ENCODE assay signal across 26 cellular contexts in the genomic region with DNA sequence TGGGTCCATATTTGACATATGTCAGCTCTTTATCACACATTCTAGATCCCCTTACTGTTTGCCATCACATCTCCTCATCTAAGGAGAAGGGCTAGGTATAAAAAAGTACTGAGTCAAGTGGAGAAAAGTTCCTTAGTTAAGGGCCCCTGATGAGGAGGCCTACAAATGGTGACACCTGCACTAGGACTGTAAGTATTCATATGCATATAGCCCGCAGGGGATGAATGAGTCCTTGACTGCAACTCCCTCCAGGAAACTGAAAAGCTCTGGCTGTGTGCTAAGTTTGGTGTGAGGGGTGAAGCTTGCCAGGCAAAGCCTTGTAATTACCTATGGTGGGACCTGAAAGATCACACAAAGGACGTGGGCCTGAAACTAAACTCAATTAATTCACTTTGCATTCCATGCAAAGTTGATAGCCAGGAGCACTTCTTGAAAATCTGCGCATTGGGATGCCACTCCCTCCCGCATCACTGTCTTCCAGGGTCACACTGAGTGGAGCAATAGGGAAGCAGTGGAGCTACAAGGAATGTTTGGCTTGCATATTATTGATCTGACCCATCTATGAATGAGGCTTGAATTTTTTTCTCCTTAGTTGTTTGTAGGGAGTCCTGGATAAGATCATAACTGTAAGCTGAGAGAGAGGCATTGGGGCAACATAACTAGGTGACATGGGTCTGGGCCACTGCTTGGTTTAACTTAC. TPM values are rescaled to one million over a fixed set of nuclear protein-coding genes. Genes with fewer than 3 reads are reported as not detected.
DNase-seq lines count a peak whose midpoint lies in the region; ATAC-seq and TF ChIP-seq lines count a peak whose summit lies in the region.
"Had no signal": no experiment of that assay in that cellular context is flagged by ENCODE, and none has a peak within 500 bp of the region (broad histone marks: within the 10 kb centered on the region; RNA-seq: fewer than 3 reads in every experiment).

No MANE protein-coding gene starts in this region.

- WGBS in mesendoderm (ENCODE audit: extremely low coverage, insufficient coverage, low lambda C conversion rate), result no CpG with 5 or more reads among the region's 4 CpGs

- H4K5ac ChIP-seq in mesendoderm (ENCODE audit: low read length), result no peak overlapping the region

- no peak overlapping the region for H3K56ac ChIP-seq in mesendoderm (ENCODE audit: low read length)

- no peak overlapping the region for H3K18ac ChIP-seq in mesendoderm (ENCODE audit: low read length)

- intact Hi-C loops in left ventricle myocardium inferior (cut with micrococcal nuclease), result no loop called here

- no peak for ATAC-seq in GM18505 (IDR thresholded peaks at IDR 0.05; ENCODE audit: unreplicated experiment)
- ATAC-seq in activated CD8-positive, alpha-beta memory T cell treated with anti-CD3 and anti-CD28 coated beads, Interleukin-2, amount 10 ng/mL, durations not matched to agents 7 days and 5 days, result no peak

- H3K27me3 Mint-ChIP-seq in activated CD8-positive, alpha-beta memory T cell treated with anti-CD3 and anti-CD28 coated beads, Interleukin-2, amount 10 ng/mL, durations not matched to agents 7 days and 5 days, result peaks cover 9% of the 10 kb centered on the region

- H3K79me1 ChIP-seq in mesendoderm (ENCODE audit: low read length), result no peaks in the 10 kb centered on the region

- no peak overlapping the region for H2AK5ac ChIP-seq in mesendoderm (ENCODE audit: low read length)

- H4K8ac ChIP-seq in mesendoderm (ENCODE audit: low read depth, low read length), result no peak overlapping the region

- H3K4me3 ChIP-seq in NT2/D1 (ENCODE audit: insufficient read length, low read depth) (no peak overlapping the region), mesendoderm (ENCODE audit: low read length) (no peak overlapping the region), left ventricle myocardium inferior (no peak overlapping the region)
- H3K4me3 ChIP-seq: Peyer's patch had no signal

- H3K4ac ChIP-seq in mesendoderm (ENCODE audit: low read depth, low read length), result no peak overlapping the region

- TF ChIP-seq CTCF in left ventricle myocardium inferior (IDR thresholded peaks at IDR 0.05; ENCODE audit: borderline replicate concordance), result no peak

- no peak overlapping the region for H2BK120ac ChIP-seq in mesendoderm (ENCODE audit: low read depth, low read length)

- TF ChIP-seq POLR2A in GM18505 (IDR thresholded peaks at IDR 0.05; ENCODE audit: borderline replicate concordance, extremely low read depth, insufficient read depth, insufficient read length), result no peak

- H3K9me3 ChIP-seq in NT2/D1 (ENCODE audit: insufficient read depth, low read length) (peaks cover 11% of the 10 kb centered on the region; the same call in 1 of the 2 replicates), left ventricle myocardium inferior (replicated peaks) (no peaks in the 10 kb centered on the region)
- H3K9me3 ChIP-seq: Peyer's patch had no signal

- no peaks in the 10 kb centered on the region for H3K9me3 Mint-ChIP-seq in activated CD8-positive, alpha-beta memory T cell treated with anti-CD3 and anti-CD28 coated beads, Interleukin-2, amount 10 ng/mL, durations not matched to agents 7 days and 5 days (ENCODE audit: low read depth)
- H3K9me3 Mint-ChIP-seq: CD4-positive, CD25-positive, alpha-beta regulatory T cell had no signal

- no peak overlapping the region for H3K23ac ChIP-seq in mesendoderm (ENCODE audit: low read length)

- H2BK5ac ChIP-seq in mesendoderm (ENCODE audit: low read length), result no peak overlapping the region

- no peaks in the 10 kb centered on the region for H3K79me2 ChIP-seq in mesendoderm (ENCODE audit: control insufficient read depth, insufficient read depth, low read length)

- no peak overlapping the region for H2BK15ac ChIP-seq in mesendoderm (replicated peaks; ENCODE audit: low read depth)

- H3K27ac ChIP-seq in mesendoderm (ENCODE audit: low read depth, low read length), result no peak overlapping the region
- H3K27ac ChIP-seq in left ventricle myocardium inferior (replicated peaks), result no peak overlapping the region
- H3K27ac ChIP-seq: KMS-11, Peyer's patch had no signal

- no peak overlapping the region for H3K27ac Mint-ChIP-seq in activated CD8-positive, alpha-beta memory T cell treated with anti-CD3 and anti-CD28 coated beads, Interleukin-2, amount 10 ng/mL, durations not matched to agents 7 days and 5 days
- H3K27ac Mint-ChIP-seq: CD4-positive, CD25-positive, alpha-beta regulatory T cell had no signal

- DNase-seq in ELF-1 (ENCODE audit: low read depth, low spot score) (peak; percentile 67), NT2/D1 (ENCODE audit: low read depth, low spot score) (peak; percentile 64), iPS DF 4.7 (ENCODE audit: extremely low read depth, low spot score) (peak; percentile 28), mesendoderm (peak; percentile 59), AML-193 (lab: John Stamatoyannopoulos, UW) (no peak), left ventricle myocardium inferior (no peak)
- no peak for DNase-seq in activated CD8-positive, alpha-beta memory T cell treated with anti-CD3 and anti-CD28 coated beads, Interleukin-2, amount 10 ng/mL, durations not matched to agents 7 days and 5 days
- DNase-seq: 8988T; ACHN; CD4-positive, CD25-positive, alpha-beta regulatory T cell; DMS153; DND-41; MM.1S; NCI-H1694 treated with DMSO at 0.1 percent for 48 hours; NCI-H2081; NCI-H226; NCI-H510A; NCI-H69; OCI-M1; Peyer's patch; SHP77 treated with DMSO at 0.1 percent for 48 hours had no signal

- no peaks in the 10 kb centered on the region for H3K36me3 Mint-ChIP-seq in activated CD8-positive, alpha-beta memory T cell treated with anti-CD3 and anti-CD28 coated beads, Interleukin-2, amount 10 ng/mL, durations not matched to agents 7 days and 5 days
- H3K36me3 Mint-ChIP-seq: CD4-positive, CD25-positive, alpha-beta regulatory T cell had no signal

- no peak overlapping the region for H3K9ac ChIP-seq in NT2/D1 (ENCODE audit: insufficient read length, low read depth)
- no peak overlapping the region for H3K9ac ChIP-seq in mesendoderm (ENCODE audit: low read length)
- H3K9ac ChIP-seq: KMS-11 had no signal

- H3K4me1 Mint-ChIP-seq in activated CD8-positive, alpha-beta memory T cell treated with anti-CD3 and anti-CD28 coated beads, Interleukin-2, amount 10 ng/mL, durations not matched to agents 7 days and 5 days, result no peaks in the 10 kb centered on the region
- H3K4me1 Mint-ChIP-seq: CD4-positive, CD25-positive, alpha-beta regulatory T cell had no signal

- no peak overlapping the region for H3K4me2 ChIP-seq in mesendoderm (ENCODE audit: low read length)
- H3K4me2 ChIP-seq: KMS-11 had no signal

- H3K4me3 Mint-ChIP-seq in activated CD8-positive, alpha-beta memory T cell treated with anti-CD3 and anti-CD28 coated beads, Interleukin-2, amount 10 ng/mL, durations not matched to agents 7 days and 5 days, result no peak overlapping the region
- H3K4me3 Mint-ChIP-seq: CD4-positive, CD25-positive, alpha-beta regulatory T cell had no signal

- no peaks in the 10 kb centered on the region for H3K36me3 ChIP-seq in NT2/D1 (ENCODE audit: insufficient read depth, insufficient read length, low read length)
- H3K36me3 ChIP-seq in mesendoderm (ENCODE audit: control insufficient read depth, insufficient read depth, low read length), result no peaks in the 10 kb centered on the region
- H3K36me3 ChIP-seq in left ventricle myocardium inferior, result no peaks in the 10 kb centered on the region
- H3K36me3 ChIP-seq: Peyer's patch had no signal

- CTCF ChIA-PET in activated CD8-positive, alpha-beta memory T cell treated with anti-CD3 and anti-CD28 coated beads, Interleukin-2, amount 10 ng/mL, durations not matched to agents 7 days and 5 days (lab: Charles Lee), result no interaction called here

- no peaks in the 10 kb centered on the region for H3K4me1 ChIP-seq in NT2/D1 (ENCODE audit: insufficient read depth, insufficient read length)
- peaks cover 5% of the 10 kb centered on the region for H3K4me1 ChIP-seq in mesendoderm (ENCODE audit: control insufficient read depth, low read depth, low read length)
- H3K4me1 ChIP-seq in left ventricle myocardium inferior, result peaks cover 13% of the 10 kb centered on the region
- H3K4me1 ChIP-seq: Peyer's patch had no signal

- peaks cover 8% of the 10 kb centered on the region for H3K27me3 ChIP-seq in NT2/D1 (ENCODE audit: insufficient read depth, insufficient read length)
- H3K27me3 ChIP-seq in mesendoderm (ENCODE audit: insufficient read depth, low read length, poor library complexity), result no peaks in the 10 kb centered on the region
- no peaks in the 10 kb centered on the region for H3K27me3 ChIP-seq in left ventricle myocardium inferior (ENCODE audit: low read depth)
- H3K27me3 ChIP-seq: Peyer's patch had no signal

RNA-seq across cellular contexts. Expression of a gene that starts 11.9 kb away (rescaled TPM):
- polyA plus RNA-seq in mesendoderm (2013, experiment 1 of 2), result not detected
- polyA plus RNA-seq in mesendoderm (2013, experiment 2 of 2), result not detected
- total RNA-seq in left ventricle myocardium inferior, result not detected
- total RNA-seq in activated CD8-positive, alpha-beta memory T cell treated with anti-CD3 and anti-CD28 coated beads, Interleukin-2, amount 10 ng/mL, durations not matched to agents 7 days and 5 days, result not detected
- total RNA-seq: CD4-positive, CD25-positive, alpha-beta regulatory T cell; G401; HT1080 had no signal
- polyA plus RNA-seq: BJ; CD4-positive, CD25-positive, alpha-beta regulatory T cell had no signal

Comparison
In these comparisons a context has a peak if more than half of its experiments do, and no peak if none do; other contexts are left out.
1. DNase-seq: peak in ELF-1 (single experiment), NT2/D1 (single experiment), iPS DF 4.7 (single experiment) and mesendoderm (single experiment); none in AML-193 (0 of 2), left ventricle myocardium inferior (single experiment) and activated CD8-positive, alpha-beta memory T cell treated with anti-CD3 and anti-CD28 coated beads, Interleukin-2, amount 10 ng/mL, durations not matched to agents 7 days and 5 days (single experiment).